In the genomic region with DNA sequence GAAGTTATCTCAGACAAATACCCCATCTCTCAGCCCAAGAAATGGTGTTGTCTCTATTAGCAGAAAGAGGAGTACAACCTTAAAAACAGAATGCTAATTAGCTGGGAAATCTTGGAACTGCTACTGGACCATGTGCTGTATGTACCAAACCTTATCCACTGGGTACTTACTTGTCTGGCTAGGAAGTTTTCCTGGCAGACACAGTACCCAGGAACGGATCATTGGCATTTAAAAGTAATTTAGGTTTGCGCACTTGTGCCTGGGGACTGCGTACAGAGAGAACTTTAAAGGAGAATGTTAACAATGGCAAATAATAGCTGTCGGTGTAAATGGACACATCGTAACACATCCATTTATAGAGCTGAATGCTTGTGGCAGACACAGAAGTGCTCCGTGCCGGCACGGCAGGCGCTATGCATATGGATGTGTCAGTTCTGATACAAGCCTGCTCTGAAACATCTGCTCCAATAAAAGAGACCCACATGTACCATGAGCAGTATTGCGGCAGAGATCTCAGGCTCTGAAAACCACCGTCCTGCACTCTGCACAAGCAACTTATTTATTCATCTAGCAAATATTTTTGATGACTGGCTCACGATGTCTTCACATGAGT, we compare ENCODE assay signal across 14 cellular contexts.
"Had no signal": no experiment of that assay in that cellular context is flagged by ENCODE, and none has a peak within 500 bp of the region (broad histone marks: within the 10 kb centered on the region; RNA-seq: fewer than 3 reads in every experiment).

No MANE protein-coding gene starts in this region.

- H3K4me3 ChIP-seq: dorsolateral prefrontal cortex had no signal

- H3K4me1 Mint-ChIP-seq: activated CD8-positive, alpha-beta memory T cell treated with anti-CD3 and anti-CD28 coated beads, Interleukin-2, amount 10 ng/mL, durations not matched to agents 7 days and 5 days; activated naive CD4-positive, alpha-beta T cell treated with anti-CD3 and anti-CD28 coated beads, Interleukin-2, amount 50 U/mL, for 24 hours; stimulated activated memory B cell treated with anti-CD40 and anti-IgM and Interleukin-4, amounts not matched to agents 10 μg/mL and 1 μg/mL and 100 μg/mL, for 72 hours had no signal

- H3K27me3 ChIP-seq: brain microvascular endothelial cell had no signal

- H3K36me3 ChIP-seq: brain microvascular endothelial cell had no signal

- H3K4me3 Mint-ChIP-seq: activated CD8-positive, alpha-beta memory T cell treated with anti-CD3 and anti-CD28 coated beads, Interleukin-2, amount 10 ng/mL, durations not matched to agents 7 days and 5 days; activated naive CD4-positive, alpha-beta T cell treated with anti-CD3 and anti-CD28 coated beads, Interleukin-2, amount 50 U/mL, for 24 hours; activated T-cell treated with anti-CD3 and anti-CD28 coated beads, Interleukin-2, amount 50 U/mL, for 24 hours; neural crest cell; stimulated activated memory B cell treated with anti-CD40 and anti-IgM and Interleukin-4, amounts not matched to agents 10 μg/mL and 1 μg/mL and 100 μg/mL, for 72 hours; T-helper 2 cell treated with Interferon-gamma antibody and Interleukin-4, amounts not matched to agents 5 μg/mL and 100 μg/mL, for 36 hours had no signal

- H3K27ac ChIP-seq: brain microvascular endothelial cell, dorsolateral prefrontal cortex had no signal

- H3K27ac Mint-ChIP-seq: activated CD8-positive, alpha-beta memory T cell treated with anti-CD3 and anti-CD28 coated beads, Interleukin-2, amount 10 ng/mL, durations not matched to agents 7 days and 5 days; activated naive CD4-positive, alpha-beta T cell treated with anti-CD3 and anti-CD28 coated beads, Interleukin-2, amount 50 U/mL, for 24 hours; activated T-cell treated with anti-CD3 and anti-CD28 coated beads, Interleukin-2, amount 50 U/mL, for 24 hours; stimulated activated memory B cell treated with anti-CD40 and anti-IgM and Interleukin-4, amounts not matched to agents 10 μg/mL and 1 μg/mL and 100 μg/mL, for 72 hours; T-helper 2 cell treated with Interferon-gamma antibody and Interleukin-4, amounts not matched to agents 5 μg/mL and 100 μg/mL, for 36 hours had no signal

- DNase-seq: activated CD8-positive, alpha-beta memory T cell treated with anti-CD3 and anti-CD28 coated beads, Interleukin-2, amount 10 ng/mL, durations not matched to agents 7 days and 5 days; activated effector memory CD4-positive, alpha-beta T cell treated with Interleukin-2 at 50 U/mL for 16 hours; activated T-cell treated with anti-CD3 and anti-CD28 coated beads, Interleukin-2, amount 50 U/mL, for 24 hours; brain microvascular endothelial cell; head of caudate nucleus; kidney; retina had no signal

- H3K9me3 Mint-ChIP-seq: activated naive CD4-positive, alpha-beta T cell treated with anti-CD3 and anti-CD28 coated beads, Interleukin-2, amount 50 U/mL, for 24 hours; activated T-cell treated with anti-CD3 and anti-CD28 coated beads, Interleukin-2, amount 50 U/mL, for 24 hours; stimulated activated memory B cell treated with anti-CD40 and anti-IgM and Interleukin-4, amounts not matched to agents 10 μg/mL and 1 μg/mL and 100 μg/mL, for 72 hours; T-helper 2 cell treated with Interferon-gamma antibody and Interleukin-4, amounts not matched to agents 5 μg/mL and 100 μg/mL, for 36 hours had no signal

- ATAC-seq: activated CD4-positive, CD25-positive, alpha-beta regulatory T cell treated with anti-CD3 and anti-CD28 coated beads, Interleukin-2, amount 50 U/mL, for 24 hours; activated CD8-positive, alpha-beta memory T cell treated with anti-CD3 and anti-CD28 coated beads, Interleukin-2, amount 10 ng/mL, durations not matched to agents 7 days and 5 days; esophagus mucosa; stimulated activated memory B cell treated with anti-CD40 and anti-IgM and Interleukin-4, amounts not matched to agents 10 μg/mL and 1 μg/mL and 100 μg/mL, for 72 hours had no signal

- H3K36me3 Mint-ChIP-seq: activated CD8-positive, alpha-beta memory T cell treated with anti-CD3 and anti-CD28 coated beads, Interleukin-2, amount 10 ng/mL, durations not matched to agents 7 days and 5 days; activated naive CD4-positive, alpha-beta T cell treated with anti-CD3 and anti-CD28 coated beads, Interleukin-2, amount 50 U/mL, for 24 hours; stimulated activated memory B cell treated with anti-CD40 and anti-IgM and Interleukin-4, amounts not matched to agents 10 μg/mL and 1 μg/mL and 100 μg/mL, for 72 hours had no signal
